In the genomic region with DNA sequence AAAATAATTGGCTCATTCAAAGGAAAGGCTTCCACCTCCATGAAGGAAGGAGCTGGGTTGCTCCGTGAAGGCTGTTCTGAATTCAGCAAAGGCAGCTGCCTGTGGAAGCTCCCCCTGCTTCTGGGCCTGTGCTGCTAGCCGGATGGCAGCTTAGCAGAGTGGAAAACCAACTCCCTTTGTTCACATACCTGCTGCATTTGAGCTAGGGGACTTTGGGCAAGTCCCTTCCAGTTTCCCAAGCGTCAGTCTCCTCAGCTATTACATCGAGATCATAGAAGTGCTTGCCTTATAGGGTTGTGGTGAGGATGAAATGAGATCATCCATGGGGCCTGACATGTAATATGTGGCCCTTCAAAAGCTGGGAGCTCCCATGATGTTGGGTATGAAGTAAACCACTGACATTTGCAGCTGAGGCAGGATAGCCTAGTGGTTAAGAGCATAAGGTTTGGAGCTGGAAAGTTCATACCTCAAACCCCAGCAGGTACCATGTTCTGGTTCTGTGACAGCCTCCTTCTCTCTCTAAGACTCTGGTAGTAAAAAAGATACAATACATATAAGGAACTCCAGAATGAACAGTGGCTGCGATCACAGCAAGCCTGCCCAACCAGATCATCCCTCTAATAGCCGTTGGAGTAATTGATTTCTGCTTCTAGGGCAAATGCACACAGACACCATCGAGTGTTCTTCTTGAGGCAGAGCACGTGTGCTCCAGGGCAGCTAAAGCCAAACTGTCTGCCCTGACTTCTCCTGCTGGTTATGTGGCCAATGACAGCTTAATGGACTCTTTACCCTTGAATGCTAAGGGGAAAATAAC, we compare ENCODE assay signal across 18 cellular contexts. TPM values are rescaled to one million over a fixed set of nuclear protein-coding genes. Genes with fewer than 3 reads are reported as not detected.
DNase-seq lines count a peak whose midpoint lies in the region; ATAC-seq and TF ChIP-seq lines count a peak whose summit lies in the region.
"Had no signal": no experiment of that assay in that cellular context is flagged by ENCODE, and none has a peak within 500 bp of the region (broad histone marks: within the 10 kb centered on the region; RNA-seq: fewer than 3 reads in every experiment).

No MANE protein-coding gene starts in this region.

- no peak overlapping the region for H3K9ac ChIP-seq in mammary epithelial cell (ENCODE audit: insufficient read depth, low read length)

- peak; percentile 51 to 56 for ATAC-seq in activated naive CD4-positive, alpha-beta T cell treated with anti-CD3 and anti-CD28 coated beads, Interleukin-2, amount 50 U/mL, for 72 hours
- ATAC-seq in stimulated activated naive CD8-positive, alpha-beta T cell treated with anti-CD3 and anti-CD28 coated beads, Interleukin-15, amount 100 ng/mL, for 72 hours, result peak; percentile 50
- ATAC-seq in HG03280 (IDR thresholded peaks at IDR 0.05; ENCODE audit: unreplicated experiment), result no peak

- H3K27me3 ChIP-seq in WERI-Rb-1 (ENCODE audit: insufficient read depth, low read depth, severe bottlenecking) (no peaks in the 10 kb centered on the region), mammary epithelial cell (ENCODE audit: insufficient read depth, low read length) (peaks cover under 1% of the 10 kb centered on the region)
- H3K27me3 ChIP-seq: hepatocyte had no signal

- no peaks in the 10 kb centered on the region for H3K79me2 ChIP-seq in mammary epithelial cell (ENCODE audit: insufficient read depth, low read length)
- H3K79me2 ChIP-seq: hepatocyte had no signal

- H3K36me3 ChIP-seq in WERI-Rb-1, result no peaks in the 10 kb centered on the region
- no peaks in the 10 kb centered on the region for H3K36me3 ChIP-seq in mammary epithelial cell (ENCODE audit: insufficient read depth, low read length)

- H3K4me1 Mint-ChIP-seq in activated naive CD4-positive, alpha-beta T cell treated with anti-CD3 and anti-CD28 coated beads, Interleukin-2, amount 10 ng/mL, durations not matched to agents 7 days and 5 days, result no peaks in the 10 kb centered on the region
- H3K4me1 Mint-ChIP-seq in stimulated activated naive CD8-positive, alpha-beta T cell treated with anti-CD3 and anti-CD28 coated beads, Interleukin-15, amount 100 ng/mL, for 72 hours, result peaks cover 7% of the 10 kb centered on the region
- H3K4me1 Mint-ChIP-seq: central memory CD8-positive, alpha-beta T cell had no signal

- H3K27me3 Mint-ChIP-seq in activated naive CD4-positive, alpha-beta T cell treated with anti-CD3 and anti-CD28 coated beads, Interleukin-2, amount 10 ng/mL, durations not matched to agents 7 days and 5 days, result peaks cover 21% of the 10 kb centered on the region
- peaks cover 19% of the 10 kb centered on the region for H3K27me3 Mint-ChIP-seq in stimulated activated naive CD8-positive, alpha-beta T cell treated with anti-CD3 and anti-CD28 coated beads, Interleukin-15, amount 100 ng/mL, for 72 hours

- BruUV-seq in mammary epithelial cell (replicated peaks; lab: Mats Ljungman, UMichigan), result no TSS peak

- dilution Hi-C loops in mammary epithelial cell (cut with HindIII; ENCODE audit: low sequenced_read_pairs), result no loop called here

- DNase-seq in activated naive CD4-positive, alpha-beta T cell treated with anti-CD3 and anti-CD28 coated beads, Interleukin-2, amount 50 U/mL, for 72 hours (ENCODE audit: low spot score in 2 of 2), result no peak
- no peak for DNase-seq in activated naive CD4-positive, alpha-beta T cell treated with anti-CD3 and anti-CD28 coated beads, Interleukin-2, amount 10 ng/mL, durations not matched to agents 7 days and 5 days
- peak; percentile 57 for DNase-seq in GM20000 (ENCODE audit: low spot score)
- DNase-seq in WERI-Rb-1, result no peak
- no peak for DNase-seq in stimulated activated naive CD8-positive, alpha-beta T cell treated with anti-CD3 and anti-CD28 coated beads, Interleukin-15, amount 100 ng/mL, for 72 hours
- no peak for DNase-seq in mammary epithelial cell
- no peak for DNase-seq in NCI-H1105 treated with DMSO at 0.1 percent for 48 hours (lab: John Stamatoyannopoulos, UW)
- DNase-seq: activated CD4-positive, alpha-beta memory T cell treated with anti-CD3 and anti-CD28 coated beads for 36 hours; amniotic stem cell; effector memory CD4-positive, alpha-beta T cell; GOT3; kidney; NCI-H187 treated with DMSO at 0.1 percent for 48 hours; NCI-H774 had no signal

- H3K9me3 ChIP-seq in WERI-Rb-1 (ENCODE audit: severe bottlenecking) (no peaks in the 10 kb centered on the region), mammary epithelial cell (replicated peaks; ENCODE audit: insufficient read depth, low read length) (no peaks in the 10 kb centered on the region)

- TF ChIP-seq CTCF in GM20000 (IDR thresholded peaks at IDR 0.05; ENCODE audit: extremely low read depth, missing control alignments), result no peak
- TF ChIP-seq CTCF in WERI-Rb-1 (IDR thresholded peaks at IDR 0.05; ENCODE audit: low read depth, low read length), result 0 out of 2 replicates have a peak, but pooled peaks have one; percentile 16
- TF ChIP-seq CTCF in mammary epithelial cell (conservative IDR thresholded peaks at IDR 0.05 in 1 of 2, IDR thresholded peaks at IDR 0.05 in 1 of 2; ENCODE audit: extremely low read depth in 1 of 2, insufficient read depth in 1 of 2, low read depth in 1 of 2, low read length in 2 of 2), result no peak

- CTCF ChIA-PET in activated naive CD4-positive, alpha-beta T cell treated with anti-CD3 and anti-CD28 coated beads, Interleukin-2, amount 10 ng/mL, durations not matched to agents 7 days and 5 days (lab: Charles Lee), result no interaction called here
- CTCF ChIA-PET in mammary epithelial cell (lab: Charles Lee; ENCODE audit: low non-redundant PET), result interaction anchor here (0.7 kb wide), 1 partner anchor 71 kb away, joined by 11 read pairs; no protein-coding TSS in a partner anchor

- in situ Hi-C loops in mammary epithelial cell (cut with MboI; ENCODE audit: low sequenced_read_pairs in 2 of 2), result no loop called here

- peaks cover 0 to 5% of the 10 kb centered on the region in 2 donors for H3K9me3 Mint-ChIP-seq in activated naive CD4-positive, alpha-beta T cell treated with anti-CD3 and anti-CD28 coated beads, Interleukin-2, amount 50 U/mL, for 72 hours
- peaks cover 1% of the 10 kb centered on the region for H3K9me3 Mint-ChIP-seq in activated naive CD4-positive, alpha-beta T cell treated with anti-CD3 and anti-CD28 coated beads, Interleukin-2, amount 10 ng/mL, durations not matched to agents 7 days and 5 days
- H3K9me3 Mint-ChIP-seq in stimulated activated naive CD8-positive, alpha-beta T cell treated with anti-CD3 and anti-CD28 coated beads, Interleukin-15, amount 100 ng/mL, for 72 hours, result peaks cover 5 to 17% of the 10 kb centered on the region in 2 donors
- H3K9me3 Mint-ChIP-seq: activated T-helper 1 cell treated with anti-CD3 and anti-CD28 coated beads, Interleukin-12 subunit alpha, Interleukin-12 subunit beta, Interleukin-2, Interleukin-4 antibody, amounts not matched to agents 30 ng/mL and 10 ng/mL and 1 ng/mL, durations not matched to agents 14 hours and 24 hours and 36 hours had no signal

- H3K4me3 Mint-ChIP-seq in activated naive CD4-positive, alpha-beta T cell treated with anti-CD3 and anti-CD28 coated beads, Interleukin-2, amount 10 ng/mL, durations not matched to agents 7 days and 5 days, result no peak overlapping the region
- H3K4me3 Mint-ChIP-seq in stimulated activated naive CD8-positive, alpha-beta T cell treated with anti-CD3 and anti-CD28 coated beads, Interleukin-15, amount 100 ng/mL, for 72 hours, result no peak overlapping the region
- H3K4me3 Mint-ChIP-seq: activated CD4-positive, alpha-beta memory T cell treated with anti-CD3 and anti-CD28 coated beads for 36 hours; activated T-helper 1 cell treated with anti-CD3 and anti-CD28 coated beads, Interleukin-12 subunit alpha, Interleukin-12 subunit beta, Interleukin-2, Interleukin-4 antibody, amounts not matched to agents 30 ng/mL and 10 ng/mL and 1 ng/mL, durations not matched to agents 14 hours and 24 hours and 36 hours; central memory CD8-positive, alpha-beta T cell had no signal

- H4K20me1 ChIP-seq in mammary epithelial cell (ENCODE audit: insufficient read depth, low read length), result no peaks in the 10 kb centered on the region

- H3K36me3 Mint-ChIP-seq in activated naive CD4-positive, alpha-beta T cell treated with anti-CD3 and anti-CD28 coated beads, Interleukin-2, amount 50 U/mL, for 72 hours, result peaks cover 6 to 8% of the 10 kb centered on the region in 2 donors
- H3K36me3 Mint-ChIP-seq in activated naive CD4-positive, alpha-beta T cell treated with anti-CD3 and anti-CD28 coated beads, Interleukin-2, amount 10 ng/mL, durations not matched to agents 7 days and 5 days, result no peaks in the 10 kb centered on the region
- H3K36me3 Mint-ChIP-seq: activated CD4-positive, alpha-beta memory T cell treated with anti-CD3 and anti-CD28 coated beads for 36 hours had no signal

- H3K4me1 ChIP-seq in mammary epithelial cell (ENCODE audit: insufficient read depth, low read length), result no peaks in the 10 kb centered on the region

- H3K27ac ChIP-seq in WERI-Rb-1, result no peak overlapping the region
- H3K27ac ChIP-seq in mammary epithelial cell (ENCODE audit: insufficient read depth, low read depth, low read length), result no peak overlapping the region
- H3K27ac ChIP-seq: hepatocyte had no signal

- H3K4me3 ChIP-seq in WERI-Rb-1 (ENCODE audit: low read depth, low read length), result no peak overlapping the region
- H3K4me3 ChIP-seq in mammary epithelial cell (replicated peaks in 1 of 3; ENCODE audit: insufficient read depth in 1 of 3, low read depth in 2 of 3, low read length in 3 of 3), result no peak overlapping the region
- H3K4me3 ChIP-seq: hepatocyte had no signal

- H3K4me2 ChIP-seq in mammary epithelial cell (ENCODE audit: insufficient read depth, low read depth, low read length), result no peak overlapping the region
- H3K4me2 ChIP-seq: hepatocyte had no signal

- no peak overlapping the region for H3K27ac Mint-ChIP-seq in activated naive CD4-positive, alpha-beta T cell treated with anti-CD3 and anti-CD28 coated beads, Interleukin-2, amount 50 U/mL, for 72 hours
- no peak overlapping the region for H3K27ac Mint-ChIP-seq in activated naive CD4-positive, alpha-beta T cell treated with anti-CD3 and anti-CD28 coated beads, Interleukin-2, amount 10 ng/mL, durations not matched to agents 7 days and 5 days
- no peak overlapping the region for H3K27ac Mint-ChIP-seq in stimulated activated naive CD8-positive, alpha-beta T cell treated with anti-CD3 and anti-CD28 coated beads, Interleukin-15, amount 100 ng/mL, for 72 hours
- H3K27ac Mint-ChIP-seq: activated CD4-positive, alpha-beta memory T cell treated with anti-CD3 and anti-CD28 coated beads for 36 hours; activated T-helper 1 cell treated with anti-CD3 and anti-CD28 coated beads, Interleukin-12 subunit alpha, Interleukin-12 subunit beta, Interleukin-2, Interleukin-4 antibody, amounts not matched to agents 30 ng/mL and 10 ng/mL and 1 ng/mL, durations not matched to agents 14 hours and 24 hours and 36 hours had no signal

- 82% methylated on average over 8 of the region's 8 CpGs for WGBS in mammary epithelial cell (ENCODE audit: low coverage, missing lambda C conversion rate)

- intact Hi-C loops in mammary epithelial cell (cut with micrococcal nuclease), result no loop called here

- no peak overlapping the region for H2AFZ ChIP-seq in mammary epithelial cell (ENCODE audit: low read depth, low read length)
- H2AFZ ChIP-seq: hepatocyte had no signal

RNA-seq across cellular contexts. Expression of gene DENND1A, which starts 11.0 kb away (rescaled TPM):
- 10 to 100 TPM; 12.6 to 22.7 TPM for total RNA-seq in activated naive CD4-positive, alpha-beta T cell treated with anti-CD3 and anti-CD28 coated beads, Interleukin-2, amount 50 U/mL, for 72 hours
- total RNA-seq in mammary epithelial cell, result 10 to 100 TPM; 18.5 to 31.6 TPM
- polyA plus RNA-seq in mammary epithelial cell, result 32.1 TPM
- polyA minus RNA-seq in mammary epithelial cell, result 73.5 TPM
